22 cellular contexts compared by ENCODE assay signal in genomic region chr6:42068872-42069522, GRCh38. TPM values are rescaled to one million over a fixed set of nuclear protein-coding genes. Genes with fewer than 3 reads are reported as not detected.
DNase-seq lines count a peak whose midpoint lies in the region; ATAC-seq and TF ChIP-seq lines count a peak whose summit lies in the region.
"Had no signal": no experiment of that assay in that cellular context is flagged by ENCODE, and none has a peak within 500 bp of the region (broad histone marks: within the 10 kb centered on the region; RNA-seq: fewer than 3 reads in every experiment).

No MANE protein-coding gene starts in this region.

- H3K9me3 ChIP-seq in heart left ventricle (no peaks in the 10 kb centered on the region), H9 (ENCODE audit: control insufficient read depth, low read depth, low read length) (no peaks in the 10 kb centered on the region), WERI-Rb-1 (ENCODE audit: severe bottlenecking) (no peaks in the 10 kb centered on the region), endodermal cell (ENCODE audit: control insufficient read depth, low read length) (no peaks in the 10 kb centered on the region)
- H3K9me3 ChIP-seq: SJSA1 had no signal

- H3K4me1 ChIP-seq in heart left ventricle (peaks cover 0 to 36% (median 6%) of the 10 kb centered on the region in 12 donors), H9 (ENCODE audit: insufficient read depth, low read length) (no peaks in the 10 kb centered on the region), endodermal cell (ENCODE audit: control insufficient read depth, insufficient read depth, low read length) (no peaks in the 10 kb centered on the region)
- H3K4me1 ChIP-seq: SJSA1 had no signal

- H3K27me3 ChIP-seq in heart left ventricle (no peaks in the 10 kb centered on the region), H9 (ENCODE audit: insufficient read depth, low read length) (no peaks in the 10 kb centered on the region), WERI-Rb-1 (ENCODE audit: insufficient read depth, low read depth, severe bottlenecking) (no peaks in the 10 kb centered on the region), endodermal cell (ENCODE audit: control insufficient read depth, insufficient read depth, low read length, poor library complexity, severe bottlenecking) (no peaks in the 10 kb centered on the region), H7 (ENCODE audit: control insufficient read depth, insufficient read depth, low read length) (no peaks in the 10 kb centered on the region)
- H3K27me3 ChIP-seq: SJSA1 had no signal

- intact Hi-C loops in heart left ventricle (cut with DNase I), result no loop called here
- intact Hi-C loops in left ventricle myocardium superior (cut with micrococcal nuclease), result no loop called here

- no peak overlapping the region for H2BK20ac ChIP-seq in H9 (ENCODE audit: low read depth, low read length, poor library complexity, severe bottlenecking)

- H2BK15ac ChIP-seq in H9 (ENCODE audit: low read depth, low read length), result no peak overlapping the region

- WGBS in heart left ventricle, 4 donors, result 92 to 94% (median 94%) methylated on average over 5 of the region's 5 CpGs
- WGBS in H9 (ENCODE audit: extremely low coverage, insufficient read length, low lambda C conversion rate), result no CpG with 5 or more reads among the region's 5 CpGs
- 93 to 95% methylated on average over 5 of the region's 5 CpGs for WGBS in endodermal cell (ENCODE audit: insufficient coverage in 1 of 2, insufficient read length in 1 of 2), 2 experiments

- no peaks in the 10 kb centered on the region for H3K79me2 ChIP-seq in H9 (ENCODE audit: insufficient read depth, low read length)

- no peaks in the 10 kb centered on the region for H3K79me1 ChIP-seq in H9 (ENCODE audit: insufficient read depth, low read depth, low read length, poor library complexity, severe bottlenecking)

- no peak overlapping the region for H3K56ac ChIP-seq in H9 (ENCODE audit: insufficient read length, low read depth, low read length)

- H3K36me3 Mint-ChIP-seq in H9 (ENCODE audit: insufficient read depth in 1 of 3, low read depth in 3 of 3), result peaks cover 16 to 53% (median 38%) of the 10 kb centered on the region in 3 experiments
- H3K36me3 Mint-ChIP-seq in endodermal cell (ENCODE audit: low read depth), result peaks cover 28% of the 10 kb centered on the region
- H3K36me3 Mint-ChIP-seq in stimulated activated naive B cell treated with anti-CD40 and anti-IgM and Interleukin-4, amounts not matched to agents 10 μg/mL and 1 μg/mL and 100 μg/mL, for 72 hours, result peaks cover 7 to 19% of the 10 kb centered on the region in 2 donors

- H3K23ac ChIP-seq in H9 (ENCODE audit: insufficient read length, low read depth, low read length), result no peak overlapping the region

- no peak for ATAC-seq in heart left ventricle
- no peak for ATAC-seq in left ventricle myocardium superior
- no peak for ATAC-seq in stimulated activated naive B cell treated with anti-CD40 and anti-IgM and Interleukin-4, amounts not matched to agents 10 μg/mL and 1 μg/mL and 100 μg/mL, for 72 hours (replicated peaks)
- ATAC-seq in HG02885 (IDR thresholded peaks at IDR 0.05; ENCODE audit: poor library complexity, unreplicated experiment), result no peak

- H3K18ac ChIP-seq in H9 (ENCODE audit: insufficient read length, low read depth, low read length), result no peak overlapping the region

- H4K20me1 ChIP-seq in H9 (ENCODE audit: control insufficient read depth, insufficient read depth, insufficient read length), result no peaks in the 10 kb centered on the region

- H3K4ac ChIP-seq in H9 (ENCODE audit: low read depth, low read length), result no peak overlapping the region

- H3K4me1 Mint-ChIP-seq in H9, result no peaks in the 10 kb centered on the region; a peak in 1 of 4 replicates
- H3K4me1 Mint-ChIP-seq in endodermal cell, result no peaks in the 10 kb centered on the region
- H3K4me1 Mint-ChIP-seq in stimulated activated naive B cell treated with anti-CD40 and anti-IgM and Interleukin-4, amounts not matched to agents 10 μg/mL and 1 μg/mL and 100 μg/mL, for 72 hours, result no peaks in the 10 kb centered on the region
- H3K4me1 Mint-ChIP-seq: CD14-positive monocyte had no signal

- H3K27me3 Mint-ChIP-seq in H9 (ENCODE audit: low read depth) (no peaks in the 10 kb centered on the region), endodermal cell (ENCODE audit: insufficient read depth) (no peaks in the 10 kb centered on the region)
- no peaks in the 10 kb centered on the region for H3K27me3 Mint-ChIP-seq in stimulated activated naive B cell treated with anti-CD40 and anti-IgM and Interleukin-4, amounts not matched to agents 10 μg/mL and 1 μg/mL and 100 μg/mL, for 72 hours

- peaks cover 0 to 99% (median 96%) of the 10 kb centered on the region in 9 donors for H3K36me3 ChIP-seq in heart left ventricle
- H3K36me3 ChIP-seq in WERI-Rb-1, result peaks cover 90% of the 10 kb centered on the region
- peaks cover 52% of the 10 kb centered on the region for H3K36me3 ChIP-seq in endodermal cell (ENCODE audit: control insufficient read depth, insufficient read depth, low read length)
- peaks cover 37% of the 10 kb centered on the region for H3K36me3 ChIP-seq in H7 (replicated peaks; ENCODE audit: control insufficient read depth, insufficient read depth, low read length)

- H4K91ac ChIP-seq in H9 (ENCODE audit: insufficient read length, low read depth, low read length), result no peak overlapping the region

- no peaks in the 10 kb centered on the region for H3K9me3 Mint-ChIP-seq in H9
- no peaks in the 10 kb centered on the region for H3K9me3 Mint-ChIP-seq in endodermal cell
- no peaks in the 10 kb centered on the region for H3K9me3 Mint-ChIP-seq in stimulated activated naive B cell treated with anti-CD40 and anti-IgM and Interleukin-4, amounts not matched to agents 10 μg/mL and 1 μg/mL and 100 μg/mL, for 72 hours
- H3K9me3 Mint-ChIP-seq: CD14-positive monocyte, HFFc6 had no signal

- H3K4me3 Mint-ChIP-seq in H9 (no peak overlapping the region), endodermal cell (no peak overlapping the region)
- H3K4me3 Mint-ChIP-seq in stimulated activated naive B cell treated with anti-CD40 and anti-IgM and Interleukin-4, amounts not matched to agents 10 μg/mL and 1 μg/mL and 100 μg/mL, for 72 hours, result no peak overlapping the region
- H3K4me3 Mint-ChIP-seq: CD14-positive monocyte, HFFc6 had no signal

- DNase-seq in heart left ventricle (peak in 1 of 5 donors; percentile 25), left ventricle myocardium superior (no peak), H9 (no peak), WERI-Rb-1 (no peak), endodermal cell (no peak), H7 (no peak)
- no peak for DNase-seq in stimulated activated naive B cell treated with anti-CD40 and anti-IgM and Interleukin-4, amounts not matched to agents 10 μg/mL and 1 μg/mL and 100 μg/mL, for 72 hours
- DNase-seq: AML-193, DMS79 treated with DMSO at 0.1 percent for 48 hours, GM23248, HFFc6, NCI-H1417 treated with DMSO at 0.1 percent for 48 hours, NCI-H187 treated with DMSO at 0.1 percent for 48 hours, NCI-H2227 treated with DMSO at 0.1 percent for 48 hours, NCI-H524, NCI-H82 had no signal

- H3K9ac ChIP-seq in H9 (ENCODE audit: extremely low read depth, insufficient read length, low read length) (no peak overlapping the region), endodermal cell (ENCODE audit: extremely low read depth, low read length, poor library complexity, severe bottlenecking) (no peak overlapping the region)
- H3K9ac ChIP-seq: GM23248, KMS-11 had no signal

- no peaks in the 10 kb centered on the region for H3K23me2 ChIP-seq in H9 (ENCODE audit: insufficient read length, low read depth, low read length, poor library complexity, severe bottlenecking)

- no peak for TF ChIP-seq CTCF in heart left ventricle (IDR thresholded peaks at IDR 0.05)
- peak; percentile 38; the same call in 2 of the 3 replicates for TF ChIP-seq CTCF in H9 (conservative IDR thresholded peaks at IDR 0.05)
- TF ChIP-seq CTCF in WERI-Rb-1 (IDR thresholded peaks at IDR 0.05; ENCODE audit: low read depth, low read length), result peak; percentile 30; the same call in 1 of the 2 replicates
- TF ChIP-seq CTCF in endodermal cell (conservative IDR thresholded peaks at IDR 0.05), result peak; percentile 34

- H4K8ac ChIP-seq in H9 (replicated peaks; ENCODE audit: insufficient read length, low read depth, low read length), result no peak overlapping the region

- H3K27ac ChIP-seq in heart left ventricle, result peak overlapping the region; percentile 55 to 91 (median 76)
- H3K27ac ChIP-seq in H9 (ENCODE audit: insufficient read length, low read depth, low read length), result no peak overlapping the region
- H3K27ac ChIP-seq in WERI-Rb-1, result no peak overlapping the region
- no peak overlapping the region for H3K27ac ChIP-seq in endodermal cell (ENCODE audit: low read depth, low read length)
- H3K27ac ChIP-seq: 22Rv1, GM23248, KMS-11, RWPE1, SJSA1 had no signal

- H2AFZ ChIP-seq in H9 (ENCODE audit: low read length), result no peak overlapping the region
- H2AFZ ChIP-seq: GM23248 had no signal

- H3K4me3 ChIP-seq in heart left ventricle (no peak overlapping the region), WERI-Rb-1 (ENCODE audit: low read depth, low read length) (no peak overlapping the region), endodermal cell (ENCODE audit: low read length) (no peak overlapping the region), H7 (ENCODE audit: insufficient read depth, low read depth, low read length) (no peak overlapping the region)
- H3K4me3 ChIP-seq: GM23248, SJSA1 had no signal

- no peak overlapping the region for H2BK5ac ChIP-seq in H9 (ENCODE audit: insufficient read length, low read length)

- no peak overlapping the region for H3K4me2 ChIP-seq in H9 (ENCODE audit: insufficient read depth, insufficient read length, low read length)
- H3K4me2 ChIP-seq: KMS-11 had no signal

- no peak overlapping the region for H3T11ph ChIP-seq in H9 (ENCODE audit: low read length)

- no peak overlapping the region for H4K5ac ChIP-seq in H9 (ENCODE audit: insufficient read length, low read depth, low read length)

- H3K27ac Mint-ChIP-seq in H9, result no peak overlapping the region
- H3K27ac Mint-ChIP-seq in endodermal cell, result no peak overlapping the region
- H3K27ac Mint-ChIP-seq in stimulated activated naive B cell treated with anti-CD40 and anti-IgM and Interleukin-4, amounts not matched to agents 10 μg/mL and 1 μg/mL and 100 μg/mL, for 72 hours, result no peak overlapping the region
- H3K27ac Mint-ChIP-seq: CD14-positive monocyte, HFFc6 had no signal

- H2AK5ac ChIP-seq in H9 (ENCODE audit: insufficient read length, low read length), result no peak overlapping the region

- no peak overlapping the region for H2BK120ac ChIP-seq in H9 (ENCODE audit: low read depth, low read length, poor library complexity, severe bottlenecking)

- H3K14ac ChIP-seq in H9 (ENCODE audit: insufficient read depth, low read length), result no peak overlapping the region

- no peak for TF ChIP-seq POLR2A in heart left ventricle (IDR thresholded peaks at IDR 0.05)

- H2BK12ac ChIP-seq in H9 (ENCODE audit: insufficient read length, low read depth, low read length), result no peak overlapping the region

RNA-seq across cellular contexts. Expression of gene TAF8, which starts 18.7 kb away (rescaled TPM):
- 10 to 100 TPM; 24.4 to 38.7 (median 28.4) TPM for total RNA-seq in heart left ventricle
- 10 to 100 TPM; 18.5 to 24.7 TPM for polyA plus RNA-seq in heart left ventricle
- 32.2 TPM for total RNA-seq in left ventricle myocardium superior
- total RNA-seq in H9 (2021), result 30.4 and 32.9 TPM in 2 replicates
- 10 to 100 TPM; 27.9 to 31.0 TPM for total RNA-seq in endodermal cell
- 21.5 TPM for polyA plus RNA-seq in endodermal cell (2013, experiment 1 of 2)
- 19.4 TPM for polyA plus RNA-seq in endodermal cell (2013, experiment 2 of 2)
- 8.7 and 13.9 TPM in 2 replicates for total RNA-seq in H7 (2014; rRNA removed; shearing (Covaris generic))

Comparison
In these comparisons a context has a peak if more than half of its experiments do, and no peak if none do; other contexts are left out.
1. H3K27ac ChIP-seq: peak in heart left ventricle (12 of 12); none in H9 (single experiment), WERI-Rb-1 (single experiment) and endodermal cell (single experiment).
2. CTCF ChIP-seq: peak in H9 (single experiment), WERI-Rb-1 (single experiment) and endodermal cell (single experiment); none in heart left ventricle (0 of 12).